14 cellular contexts compared by ENCODE assay signal in the genomic region with DNA sequence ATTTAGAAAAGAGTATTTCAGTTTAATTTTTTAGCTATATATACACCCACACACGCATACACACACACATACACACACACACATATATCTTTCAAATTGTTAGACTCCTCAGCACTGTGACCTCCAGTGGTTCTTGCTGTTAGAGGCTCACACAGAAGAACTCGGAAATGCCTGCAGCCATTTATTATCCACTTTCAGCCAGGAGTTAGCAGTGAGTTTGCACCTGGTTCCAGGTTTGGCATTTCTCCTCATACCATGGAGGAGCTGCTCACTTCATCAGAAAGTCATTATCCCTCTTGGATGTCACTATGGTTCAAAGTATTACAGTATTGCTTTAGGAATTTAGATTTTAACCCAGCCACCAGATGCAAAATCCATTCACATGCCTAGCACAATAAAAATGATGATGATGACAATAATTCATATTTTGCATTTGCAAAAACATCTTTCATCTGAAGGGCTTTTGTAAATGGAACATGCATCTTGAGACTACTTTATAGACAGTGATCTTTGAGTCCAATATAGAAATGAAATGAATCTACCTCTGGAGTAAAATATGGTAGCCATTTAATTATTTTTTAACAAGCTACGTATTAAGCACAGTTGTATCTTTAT. TPM values are rescaled to one million over a fixed set of nuclear protein-coding genes. Genes with fewer than 3 reads are reported as not detected.
"Had no signal": no experiment of that assay in that cellular context is flagged by ENCODE, and none has a peak within 500 bp of the region (broad histone marks: within the 10 kb centered on the region; RNA-seq: fewer than 3 reads in every experiment).

No MANE protein-coding gene starts in this region.

- H3K27ac Mint-ChIP-seq: activated naive CD4-positive, alpha-beta T cell treated with anti-CD3 and anti-CD28 coated beads for 36 hours; activated T-helper 17 cell treated with anti-CD3 and anti-CD28 coated beads, Interleukin-2, amount 50 U/mL, for 72 hours; immature natural killer cell had no signal

- H3K27me3 ChIP-seq: esophagus muscularis mucosa had no signal

- H3K4me1 Mint-ChIP-seq: activated T-helper 17 cell treated with anti-CD3 and anti-CD28 coated beads, Interleukin-2, amount 50 U/mL, for 72 hours; immature natural killer cell had no signal

- H3K9ac ChIP-seq: parathyroid adenoma had no signal

- FAIRE-seq: astrocyte, endometrium, urothelium cell line had no signal

- H3K36me3 ChIP-seq: esophagus muscularis mucosa had no signal

- H3K9me3 Mint-ChIP-seq: activated naive CD4-positive, alpha-beta T cell treated with anti-CD3 and anti-CD28 coated beads for 36 hours; activated T-helper 17 cell treated with anti-CD3 and anti-CD28 coated beads, Interleukin-2, amount 50 U/mL, for 72 hours had no signal

- H3K4me3 ChIP-seq: esophagus muscularis mucosa, lung had no signal

- H3K4me3 Mint-ChIP-seq: activated naive CD4-positive, alpha-beta T cell treated with anti-CD3 and anti-CD28 coated beads for 36 hours; activated T-helper 17 cell treated with anti-CD3 and anti-CD28 coated beads, Interleukin-2, amount 50 U/mL, for 72 hours; immature natural killer cell had no signal

- H3K79me2 ChIP-seq: parathyroid adenoma had no signal

- DNase-seq: activated CD4-positive, alpha-beta T cell treated with anti-CD3 and anti-CD28 coated beads for 48 hours; activated naive CD4-positive, alpha-beta T cell treated with anti-CD3 and anti-CD28 coated beads for 36 hours; foreskin fibroblast; glutamatergic neuron; immature natural killer cell; left cardiac atrium; midbrain had no signal

- H3K27ac ChIP-seq: esophagus muscularis mucosa, parathyroid adenoma had no signal

- ATAC-seq: activated T-helper 17 cell treated with anti-CD3 and anti-CD28 coated beads, Interleukin-2, amount 50 U/mL, for 72 hours; left cardiac atrium had no signal

- H3K4me1 ChIP-seq: esophagus muscularis mucosa, parathyroid adenoma had no signal

- H2AFZ ChIP-seq: parathyroid adenoma had no signal

- H3K9me3 ChIP-seq: esophagus muscularis mucosa had no signal

RNA-seq across cellular contexts. Expression of gene NPAS3, which starts 42.3 kb away (rescaled TPM):
- total RNA-seq: activated naive CD4-positive, alpha-beta T cell treated with anti-CD3 and anti-CD28 coated beads for 36 hours; activated T-helper 17 cell treated with anti-CD3 and anti-CD28 coated beads, Interleukin-2, amount 50 U/mL, for 72 hours had no signal
- polyA plus RNA-seq: immature natural killer cell had no signal
